In the genomic region with DNA sequence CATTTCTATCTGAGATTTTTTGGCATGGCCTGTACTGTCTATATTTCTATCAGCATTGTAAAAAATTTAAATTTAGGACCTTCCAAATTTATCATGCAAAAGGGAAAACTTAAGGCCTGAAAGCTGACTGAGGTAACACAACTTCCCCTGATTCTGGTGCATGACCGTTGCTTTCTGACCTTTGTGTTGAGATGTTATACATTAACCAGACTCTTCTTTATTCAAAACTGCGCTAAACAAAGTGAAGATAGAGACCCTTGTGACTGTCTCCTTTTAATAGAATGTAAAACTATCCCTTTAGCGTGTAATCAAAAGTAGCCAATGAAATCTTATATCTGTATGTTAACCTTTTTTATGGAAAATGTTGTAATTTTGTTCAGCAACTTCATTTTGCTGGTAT, we compare ENCODE assay signal across 2 cellular contexts. TPM values are rescaled to one million over a fixed set of nuclear protein-coding genes. Genes with fewer than 3 reads are reported as not detected.
"Had no signal": no experiment of that assay in that cellular context is flagged by ENCODE, and none has a peak within 500 bp of the region (broad histone marks: within the 10 kb centered on the region; RNA-seq: fewer than 3 reads in every experiment).

No MANE protein-coding gene starts in this region.

RNA-seq across cellular contexts. Expression of a gene that starts 1.9 kb away (rescaled TPM):
- total RNA-seq: G401, GM12878 had no signal
- polyA plus RNA-seq: GM12878 had no signal
